8 cellular contexts compared by ENCODE assay signal in the genomic region with DNA sequence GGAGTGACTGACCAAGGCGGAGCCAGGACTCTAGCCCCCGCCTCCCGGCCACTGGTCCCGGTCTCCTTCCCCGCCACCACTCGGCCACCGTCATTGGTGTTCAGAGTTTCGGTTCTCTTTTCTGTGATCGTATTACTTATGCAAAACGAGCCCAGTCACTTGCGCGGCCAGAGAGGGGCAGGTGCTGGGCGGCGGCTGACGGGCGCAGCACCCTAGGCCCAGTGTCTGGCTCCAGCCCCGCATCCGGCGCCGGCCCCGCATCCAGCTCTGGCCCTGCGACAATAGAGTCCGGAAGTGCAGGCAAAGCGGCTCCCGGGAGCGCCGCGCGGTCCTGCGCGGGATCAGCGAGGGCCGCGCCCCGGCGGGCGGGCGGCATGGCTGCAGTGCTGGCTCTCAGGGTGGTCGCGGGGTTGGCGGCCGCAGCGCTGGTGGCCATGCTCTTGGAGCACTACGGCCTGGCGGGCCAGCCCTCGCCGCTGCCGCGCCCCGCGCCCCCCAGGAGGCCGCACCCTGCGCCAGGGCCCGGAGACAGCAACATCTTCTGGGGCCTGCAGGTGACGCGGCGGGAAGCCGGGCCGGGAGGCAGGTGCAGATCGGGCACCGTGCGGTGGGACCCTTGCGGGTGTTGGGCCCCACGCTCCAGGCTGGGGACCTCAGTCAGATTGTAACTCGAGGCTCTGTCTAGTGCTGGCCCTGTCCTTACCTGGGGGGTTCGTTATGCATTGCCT.
DNase-seq lines count a peak whose midpoint lies in the region; ATAC-seq and TF ChIP-seq lines count a peak whose summit lies in the region.

A gene (plus strand): TSS at position 158 of the 728 bp plus-strand sequence. CDS start 217 bp downstream, at position 375.

- H3K9me3 Mint-ChIP-seq in effector memory CD8-positive, alpha-beta T cell = no peaks in the 10 kb centered on the region

- H3K36me3 Mint-ChIP-seq in effector memory CD8-positive, alpha-beta T cell (ENCODE audit: insufficient read depth) = peaks cover 27% of the 10 kb centered on the region

- peak within 1 kb of the TSS; percentile 97 to 99 for H3K27ac Mint-ChIP-seq in effector memory CD8-positive, alpha-beta T cell

- H3K27me3 Mint-ChIP-seq in effector memory CD8-positive, alpha-beta T cell = peaks cover 5 to 14% of the 10 kb centered on the region in 2 donors

- DNase-seq in C1 segment of cervical spinal cord (lab: John Stamatoyannopoulos, UW) (peak in 13 of 14 donors; percentile 10 to 79 (median 55)), NOMO-1 (lab: John Stamatoyannopoulos, UW; ENCODE audit: unreplicated experiment in 2 of 2) (peak; percentile 86 to 90), medulla oblongata (ENCODE audit: extremely low spot score) (peak; percentile 86)
- DNase-seq in activated CD8-positive, alpha-beta memory T cell treated with anti-CD3 and anti-CD28 coated beads for 4 hours (ENCODE audit: low read depth in 2 of 2) = peak; percentile 30 to 33
- DNase-seq in effector memory CD8-positive, alpha-beta T cell = peak; percentile 47 to 63 (median 47)
- DNase-seq in stimulated activated CD8-positive, alpha-beta memory T cell treated with anti-CD3 and anti-CD28 coated beads, Interleukin-12 subunit alpha, Interleukin-12 subunit beta, amount 100 ng/mL, for 4 hours (ENCODE audit: low read depth) = peak; percentile 39

- ATAC-seq in HG03378 (IDR thresholded peaks at IDR 0.05; ENCODE audit: unreplicated experiment) = peak; percentile 88
- peak; percentile 74 for ATAC-seq in effector memory CD8-positive, alpha-beta T cell (replicated peaks)

- TF ChIP-seq POLR2A in GM19193 (IDR thresholded peaks at IDR 0.05; ENCODE audit: extremely low read depth, insufficient read depth, insufficient read length) = peak; percentile 98

- peaks cover 17 to 23% of the 10 kb centered on the region in 2 donors for H3K4me1 Mint-ChIP-seq in effector memory CD8-positive, alpha-beta T cell (ENCODE audit: low read depth in 2 of 2)

- H3K4me3 Mint-ChIP-seq in effector memory CD8-positive, alpha-beta T cell = peak within 1 kb of the TSS; percentile 92 to 95

Comparison
In these comparisons a context has a peak if more than half of its experiments do, and no peak if none do; other contexts are left out.
1. Peak in every context shown above with its lines: DNase-seq and ATAC-seq.
2. DNase-seq: peak in every context shown above with its lines; median percentile 88 in NOMO-1; 86 in medulla oblongata; 55 in C1 segment of cervical spinal cord; 47 in effector memory CD8-positive, alpha-beta T cell; 39 in stimulated activated CD8-positive, alpha-beta memory T cell treated with anti-CD3 and anti-CD28 coated beads, Interleukin-12 subunit alpha, Interleukin-12 subunit beta, amount 100 ng/mL, for 4 hours; 32 in activated CD8-positive, alpha-beta memory T cell treated with anti-CD3 and anti-CD28 coated beads for 4 hours.